28 cellular contexts compared by ENCODE assay signal in the genomic region with DNA sequence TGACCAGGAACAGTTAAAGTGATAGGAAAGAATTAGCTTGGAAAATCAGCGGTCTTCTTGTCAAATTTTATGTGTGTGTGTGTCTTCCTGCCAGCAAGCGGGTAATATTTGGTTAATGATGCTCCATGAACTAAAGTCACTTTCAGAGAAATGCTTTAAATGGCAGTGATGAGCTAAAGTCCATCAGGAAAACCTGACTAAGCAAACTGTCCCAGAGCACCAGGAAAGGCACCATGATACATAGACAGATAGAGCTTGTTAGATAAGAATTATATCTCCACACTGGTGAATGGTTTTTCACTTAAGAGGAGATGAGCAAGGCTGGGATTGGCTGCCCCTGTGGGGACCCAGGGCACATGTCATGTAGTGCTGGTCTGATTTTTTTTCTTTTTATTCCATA.
"Had no signal": no experiment of that assay in that cellular context is flagged by ENCODE, and none has a peak within 500 bp of the region (broad histone marks: within the 10 kb centered on the region; RNA-seq: fewer than 3 reads in every experiment).

No MANE protein-coding gene starts in this region.

- H3K4me2 ChIP-seq: neural progenitor cell, smooth muscle cell had no signal

- H3K27me3 Mint-ChIP-seq: progenitor cell of endocrine pancreas; stimulated activated naive CD8-positive, alpha-beta T cell treated with anti-CD3 and anti-CD28 coated beads, Interleukin-15, amount 100 ng/mL, for 72 hours; type B pancreatic cell had no signal

- H3K4me1 Mint-ChIP-seq: naive thymus-derived CD8-positive, alpha-beta T cell; stimulated activated memory B cell treated with anti-CD40 and anti-IgM and Interleukin-4, amounts not matched to agents 10 μg/mL and 1 μg/mL and 100 μg/mL, for 72 hours; stimulated activated naive CD8-positive, alpha-beta T cell treated with anti-CD3 and anti-CD28 coated beads, Interleukin-15, amount 100 ng/mL, for 72 hours had no signal

- H3K27ac Mint-ChIP-seq: nephron; neural progenitor cell; progenitor cell of endocrine pancreas; stimulated activated memory B cell treated with anti-CD40 and anti-IgM and Interleukin-4, amounts not matched to agents 10 μg/mL and 1 μg/mL and 100 μg/mL, for 72 hours; stimulated activated naive CD8-positive, alpha-beta T cell treated with anti-CD3 and anti-CD28 coated beads, Interleukin-15, amount 100 ng/mL, for 72 hours; type B pancreatic cell had no signal

- H3K36me3 Mint-ChIP-seq: naive thymus-derived CD8-positive, alpha-beta T cell; neural progenitor cell; stimulated activated memory B cell treated with anti-CD40 and anti-IgM and Interleukin-4, amounts not matched to agents 10 μg/mL and 1 μg/mL and 100 μg/mL, for 72 hours; type B pancreatic cell had no signal

- H3K4me3 Mint-ChIP-seq: naive thymus-derived CD8-positive, alpha-beta T cell; nephron; neural progenitor cell; stimulated activated memory B cell treated with anti-CD40 and anti-IgM and Interleukin-4, amounts not matched to agents 10 μg/mL and 1 μg/mL and 100 μg/mL, for 72 hours; stimulated activated naive CD8-positive, alpha-beta T cell treated with anti-CD3 and anti-CD28 coated beads, Interleukin-15, amount 100 ng/mL, for 72 hours; type B pancreatic cell had no signal

- H3K4me3 ChIP-seq: left lung, lower lobe of right lung, neural progenitor cell, ovary, right atrium auricular region, right lobe of liver, smooth muscle cell, tibial nerve, uterus had no signal

- ATAC-seq: left cardiac atrium; left lung; lower lobe of right lung; naive thymus-derived CD8-positive, alpha-beta T cell; stimulated activated memory B cell treated with anti-CD40 and anti-IgM and Interleukin-4, amounts not matched to agents 10 μg/mL and 1 μg/mL and 100 μg/mL, for 72 hours; stimulated activated naive CD8-positive, alpha-beta T cell treated with anti-CD3 and anti-CD28 coated beads, Interleukin-15, amount 100 ng/mL, for 72 hours had no signal

- DNase-seq: hippocampal formation; kidney glomerular epithelial cell; left cardiac atrium; left lung; lower lobe of right lung; mammary epithelial cell; mesenchymal stem cell; naive thymus-derived CD8-positive, alpha-beta T cell; occipital lobe; ovary; right lobe of liver; stimulated activated CD4-positive, alpha-beta T cell treated with anti-CD3 and anti-CD28 coated beads, Interleukin-1b, Interleukin-23, amount 100 ng/mL, for 48 hours; stimulated activated CD4-positive, alpha-beta T cell treated with anti-CD3 and anti-CD28 coated beads, Interleukin-2, amount 100 ng/mL, for 48 hours; stimulated activated CD4-positive, alpha-beta T cell treated with anti-CD3 and anti-CD28 coated beads, Interleukin-4, amount 100 ng/mL, for 4 hours; stimulated activated CD8-positive, alpha-beta memory T cell treated with anti-CD3 and anti-CD28 coated beads, Interleukin-4, amount 100 ng/mL, for 48 hours; stimulated activated naive CD4-positive, alpha-beta T cell treated with Interleukin-2 at 50 U/mL for 16 hours; stimulated activated naive CD8-positive, alpha-beta T cell treated with anti-CD3 and anti-CD28 coated beads, Interleukin-15, amount 100 ng/mL, for 72 hours; substantia nigra; uterus had no signal

- H3K4me1 ChIP-seq: left lung, lower lobe of right lung, neural progenitor cell, right atrium auricular region, tibial nerve, uterus had no signal

- H3K27me3 ChIP-seq: left lung, neural progenitor cell, neutrophil, ovary, right atrium auricular region, right lobe of liver, tibial nerve, uterus had no signal

- H3K9me3 ChIP-seq: left lung, lower lobe of right lung, neutrophil, ovary, right atrium auricular region, right lobe of liver, tibial nerve, uterus had no signal

- H3K27ac ChIP-seq: left lung, lower lobe of right lung, neural progenitor cell, neutrophil, ovary, right atrium auricular region, right lobe of liver, tibial nerve, uterus had no signal

- H3K36me3 ChIP-seq: left lung, lower lobe of right lung, neural progenitor cell, neutrophil, ovary, right atrium auricular region, right lobe of liver, tibial nerve, uterus had no signal

- H2AFZ ChIP-seq: neural progenitor cell had no signal

- H3K9me3 Mint-ChIP-seq: naive thymus-derived CD8-positive, alpha-beta T cell; nephron; neural progenitor cell; stimulated activated memory B cell treated with anti-CD40 and anti-IgM and Interleukin-4, amounts not matched to agents 10 μg/mL and 1 μg/mL and 100 μg/mL, for 72 hours; stimulated activated naive CD8-positive, alpha-beta T cell treated with anti-CD3 and anti-CD28 coated beads, Interleukin-15, amount 100 ng/mL, for 72 hours; type B pancreatic cell had no signal
